ENCODE assay signal across 2 cellular contexts in genomic region chr5:102536323-102536928, GRCh38.
A peak's percentile ranks its signal among the peaks of the same experiment; 100 is the strongest.
TF ChIP-seq lines count a peak whose summit lies in the region.

No MANE protein-coding gene starts in this region.

TF ChIP-seq in IMR-90, 13 proteins besides CTCF, POLR2A, EP300 and RAD21:
- no peak for TF ChIP-seq CEBPB (IDR thresholded peaks at IDR 0.05; ENCODE audit: low read depth, low read length)
- no peak for TF ChIP-seq MAFK (IDR thresholded peaks at IDR 0.05; ENCODE audit: low read depth, low read length)
- TF ChIP-seq SMC3 (IDR thresholded peaks at IDR 0.05; ENCODE audit: low read depth, low read length), result peak; percentile 44; the same call in 1 of the 2 replicates
- no peak for TF ChIP-seq FOS (IDR thresholded peaks at IDR 0.05; ENCODE audit: low read depth, low read length)

TF ChIP-seq in SK-N-SH, 30 proteins besides CTCF, POLR2A, EP300 and RAD21:
- TF ChIP-seq SMC3 (IDR thresholded peaks at IDR 0.05; ENCODE audit: low read depth, low read length) (peak; percentile 54), IRF3 (IDR thresholded peaks at IDR 0.05; ENCODE audit: low read depth, low read length) (no peak), MEF2A (IDR thresholded peaks at IDR 0.05; ENCODE audit: borderline replicate concordance, low read depth) (no peak), JUND (IDR thresholded peaks at IDR 0.05) (no peak)
TF ChIP-seq in SK-N-SH: peak in this region for 1.
